In genomic region chr14:67411375-67411774, GRCh38 we compare ENCODE assay signal across 11 cellular contexts. TPM values are rescaled to one million over a fixed set of nuclear protein-coding genes. Genes with fewer than 3 reads are reported as not detected.
DNase-seq lines count a peak whose midpoint lies in the region; ATAC-seq and TF ChIP-seq lines count a peak whose summit lies in the region.
"Had no signal": no experiment of that assay in that cellular context is flagged by ENCODE, and none has a peak within 500 bp of the region (broad histone marks: within the 10 kb centered on the region; RNA-seq: fewer than 3 reads in every experiment).

No MANE protein-coding gene starts in this region.

- peak overlapping the region; percentile 57 for H3K4me3 Mint-ChIP-seq in stimulated activated effector memory CD8-positive, alpha-beta T cell treated with anti-CD3 and anti-CD28 coated beads, Interleukin-12 subunit alpha, Interleukin-12 subunit beta, amount 100 ng/mL, for 72 hours

- H3K4me1 ChIP-seq in body of pancreas, result peaks cover 34% of the 10 kb centered on the region

- peak overlapping the region; percentile 37 for H3K4me3 ChIP-seq in iPS-11a (ENCODE audit: low read depth, low read length)
- H3K4me3 ChIP-seq in body of pancreas, result no peak overlapping the region

- H3K27ac Mint-ChIP-seq in stimulated activated effector memory CD8-positive, alpha-beta T cell treated with anti-CD3 and anti-CD28 coated beads, Interleukin-12 subunit alpha, Interleukin-12 subunit beta, amount 100 ng/mL, for 72 hours, result no peak overlapping the region

- no peaks in the 10 kb centered on the region for H3K9me3 Mint-ChIP-seq in stimulated activated effector memory CD8-positive, alpha-beta T cell treated with anti-CD3 and anti-CD28 coated beads, Interleukin-12 subunit alpha, Interleukin-12 subunit beta, amount 100 ng/mL, for 72 hours

- H3K36me3 Mint-ChIP-seq in stimulated activated effector memory CD8-positive, alpha-beta T cell treated with anti-CD3 and anti-CD28 coated beads, Interleukin-12 subunit alpha, Interleukin-12 subunit beta, amount 100 ng/mL, for 72 hours, result no peaks in the 10 kb centered on the region

- H3K9me3 ChIP-seq in body of pancreas, result no peaks in the 10 kb centered on the region

- peaks cover 8% of the 10 kb centered on the region for H3K4me1 Mint-ChIP-seq in stimulated activated effector memory CD8-positive, alpha-beta T cell treated with anti-CD3 and anti-CD28 coated beads, Interleukin-12 subunit alpha, Interleukin-12 subunit beta, amount 100 ng/mL, for 72 hours

- H3K27me3 ChIP-seq in body of pancreas, result no peaks in the 10 kb centered on the region

- no peaks in the 10 kb centered on the region for H3K36me3 ChIP-seq in body of pancreas (replicated peaks in 1 of 2; ENCODE audit: insufficient read depth in 1 of 2, low read depth in 2 of 2)

- intact Hi-C loops in body of pancreas (cut with DNase I), result no loop called here

- no peak for ATAC-seq in stimulated activated effector memory CD8-positive, alpha-beta T cell treated with anti-CD3 and anti-CD28 coated beads, Interleukin-12 subunit alpha, Interleukin-12 subunit beta, amount 100 ng/mL, for 72 hours
- ATAC-seq in body of pancreas (no peak), SK-N-SH treated with all-trans-retinoic acid at 6 μM for 48 hours (no peak)

- 64 to 70% methylated on average over 9 of the region's 9 CpGs for WGBS in body of pancreas, 2 donors

- DNase-seq in DMS79 treated with DMSO at 0.1 percent for 48 hours (lab: John Stamatoyannopoulos, UW), result peak; percentile 24
- no peak for DNase-seq in DMS79 (lab: John Stamatoyannopoulos, UW)
- peak; percentile 41 for DNase-seq in amniotic epithelial cell (ENCODE audit: low read depth)
- DNase-seq in stimulated activated effector memory CD8-positive, alpha-beta T cell treated with anti-CD3 and anti-CD28 coated beads, Interleukin-12 subunit alpha, Interleukin-12 subunit beta, amount 100 ng/mL, for 72 hours (ENCODE audit: low spot score in 2 of 2), result no peak
- no peak for DNase-seq in body of pancreas
- DNase-seq in anterior cingulate cortex (lab: John Stamatoyannopoulos, UW), result no peak
- DNase-seq: islet precursor cell had no signal

- TF ChIP-seq CTCF in body of pancreas (IDR thresholded peaks at IDR 0.05), result no peak

- H3K27ac ChIP-seq in body of pancreas, result peak overlapping the region in 1 of 4 donors; percentile 36

- TF ChIP-seq POLR2A in body of pancreas (IDR thresholded peaks at IDR 0.05), result no peak

TF ChIP-seq in SK-N-SH treated with all-trans-retinoic acid at 6 μM for 48 hours, 23 proteins besides CTCF, POLR2A, EP300 and RAD21:
- TF ChIP-seq SNAI2 (CRISPR knock-in tag; IDR thresholded peaks at IDR 0.05) (no peak), PPARA (CRISPR knock-in tag; IDR thresholded peaks at IDR 0.05; ENCODE audit: borderline replicate concordance) (no peak)

RNA-seq across cellular contexts. Expression of gene PLEK2, which starts 0.6 kb away (rescaled TPM):
- total RNA-seq in body of pancreas, result 1 to 10 TPM; 7.5 to 9.2 TPM
- total RNA-seq: chondrocyte, temporal lobe had no signal

RNA-seq across cellular contexts. Expression of gene EIF2S1, which starts 51.2 kb away (rescaled TPM):
- total RNA-seq in body of pancreas, result 10 to 100 TPM; 17.5 to 45.9 TPM

RNA-seq across cellular contexts. Expression of gene ATP6V1D, which starts 51.8 kb away (rescaled TPM):
- total RNA-seq in body of pancreas, result 10 to 100 TPM; 39.7 to 40.9 TPM

Comparison
In these comparisons a context has a peak if more than half of its experiments do, and no peak if none do; other contexts are left out.
1. DNase-seq: peak in DMS79 treated with DMSO at 0.1 percent for 48 hours (single experiment) and amniotic epithelial cell (single experiment); none in DMS79 (single experiment), stimulated activated effector memory CD8-positive, alpha-beta T cell treated with anti-CD3 and anti-CD28 coated beads, Interleukin-12 subunit alpha, Interleukin-12 subunit beta, amount 100 ng/mL, for 72 hours (0 of 2), body of pancreas (0 of 4) and anterior cingulate cortex (0 of 58).